Comparison of ENCODE assay signal across 13 cellular contexts in genomic region chr4:127967141-127967775, GRCh38. TPM values are rescaled to one million over a fixed set of nuclear protein-coding genes. Genes with fewer than 3 reads are reported as not detected.
A peak's percentile ranks its signal among the peaks of the same experiment; 100 is the strongest.
DNase-seq lines count a peak whose midpoint lies in the region; ATAC-seq and TF ChIP-seq lines count a peak whose summit lies in the region.
"Had no signal": no experiment of that assay in that cellular context is flagged by ENCODE, and none has a peak within 500 bp of the region (broad histone marks: within the 10 kb centered on the region; RNA-seq: fewer than 3 reads in every experiment).

No MANE protein-coding gene starts in this region.

- no peak for DNase-seq in activated CD4-positive, alpha-beta T cell treated with anti-CD3 and anti-CD28 coated beads, Interleukin-2, amount 10 ng/mL, durations not matched to agents 7 days and 5 days
- no peak for DNase-seq in activated CD4-positive, alpha-beta T cell treated with anti-CD3 and anti-CD28 coated beads, Interleukin-2, amount 50 U/mL, for 48 hours
- DNase-seq in NCI-H2029 treated with DMSO at 0.1 percent for 48 hours (lab: John Stamatoyannopoulos, UW) (peak; percentile 11), body of pancreas (no peak), neural progenitor cell (ENCODE audit: low spot score) (no peak), upper lobe of left lung (no peak), AG08396 (ENCODE audit: low spot score) (no peak), middle frontal gyrus (ENCODE audit: extremely low spot score, low spot score) (no peak)
- DNase-seq: activated gamma-delta T cell treated with Interleukin-2 at 50 U/mL for 16 hours, heart left ventricle, left ventricle myocardium superior, Peyer's patch, retina had no signal

- ATAC-seq in body of pancreas, result no peak
- no peak for ATAC-seq in upper lobe of left lung (ENCODE audit: low FRiP score in 2 of 2)
- ATAC-seq: heart left ventricle, left ventricle myocardium superior had no signal

- H3K36me3 ChIP-seq in body of pancreas (replicated peaks in 1 of 2; ENCODE audit: insufficient read depth in 1 of 2, low read depth in 2 of 2) (no peaks in the 10 kb centered on the region), neural progenitor cell (no peaks in the 10 kb centered on the region), upper lobe of left lung (no peaks in the 10 kb centered on the region)
- H3K36me3 ChIP-seq: Peyer's patch had no signal

- no peaks in the 10 kb centered on the region for H3K27me3 Mint-ChIP-seq in activated CD4-positive, alpha-beta T cell treated with anti-CD3 and anti-CD28 coated beads, Interleukin-2, amount 10 ng/mL, durations not matched to agents 7 days and 5 days
- H3K27me3 Mint-ChIP-seq in neural progenitor cell (ENCODE audit: insufficient read depth, low read depth), result peaks cover 2% of the 10 kb centered on the region

- TF ChIP-seq CTCF in body of pancreas (IDR thresholded peaks at IDR 0.05), result no peak
- no peak for TF ChIP-seq CTCF in neural progenitor cell (IDR thresholded peaks at IDR 0.05)
- TF ChIP-seq CTCF in upper lobe of left lung (IDR thresholded peaks at IDR 0.05), result no peak

- TF ChIP-seq EP300 in upper lobe of left lung (IDR thresholded peaks at IDR 0.05), result no peak

- no peak overlapping the region for H3K27ac Mint-ChIP-seq in activated CD4-positive, alpha-beta T cell treated with anti-CD3 and anti-CD28 coated beads, Interleukin-2, amount 10 ng/mL, durations not matched to agents 7 days and 5 days
- H3K27ac Mint-ChIP-seq in neural progenitor cell, result no peak overlapping the region

- no peak overlapping the region for H3K9ac ChIP-seq in neural progenitor cell

- 78 to 97% methylated on average over 1 of the region's 1 CpG for WGBS in body of pancreas, 2 donors
- WGBS in upper lobe of left lung, 2 donors, result 97 to 100% methylated on average over 1 of the region's 1 CpG

- no peak for TF ChIP-seq POLR2A in body of pancreas (IDR thresholded peaks at IDR 0.05)
- no peak for TF ChIP-seq POLR2A in upper lobe of left lung (IDR thresholded peaks at IDR 0.05)

- H3K4me3 ChIP-seq in body of pancreas (no peak overlapping the region), neural progenitor cell (no peak overlapping the region), upper lobe of left lung (no peak overlapping the region)

- H2AFZ ChIP-seq in neural progenitor cell (replicated peaks), result no peak overlapping the region

- H3K9me3 Mint-ChIP-seq in activated CD4-positive, alpha-beta T cell treated with anti-CD3 and anti-CD28 coated beads, Interleukin-2, amount 10 ng/mL, durations not matched to agents 7 days and 5 days, result no peaks in the 10 kb centered on the region
- no peaks in the 10 kb centered on the region for H3K9me3 Mint-ChIP-seq in neural progenitor cell

- peak overlapping the region; percentile 31 for H3K4me3 Mint-ChIP-seq in activated CD4-positive, alpha-beta T cell treated with anti-CD3 and anti-CD28 coated beads, Interleukin-2, amount 10 ng/mL, durations not matched to agents 7 days and 5 days
- H3K4me3 Mint-ChIP-seq in neural progenitor cell, result peak overlapping the region; percentile 61

- intact Hi-C loops in body of pancreas (cut with DNase I), result no loop called here

- CTCF ChIA-PET in activated CD4-positive, alpha-beta T cell treated with anti-CD3 and anti-CD28 coated beads, Interleukin-2, amount 10 ng/mL, durations not matched to agents 7 days and 5 days (lab: Charles Lee), result interaction anchor here (0.7 kb wide), 1 partner anchor 856 kb away, joined by 3 read pairs; no protein-coding TSS in a partner anchor

- peaks cover 15% of the 10 kb centered on the region for H3F3A ChIP-seq in neural progenitor cell (ENCODE audit: low read depth)

- peaks cover 41% of the 10 kb centered on the region for H3K4me1 Mint-ChIP-seq in activated CD4-positive, alpha-beta T cell treated with anti-CD3 and anti-CD28 coated beads, Interleukin-2, amount 10 ng/mL, durations not matched to agents 7 days and 5 days
- H3K4me1 Mint-ChIP-seq in neural progenitor cell, result peaks cover 21% of the 10 kb centered on the region

- H4K20me1 ChIP-seq in neural progenitor cell (ENCODE audit: low read depth), result no peaks in the 10 kb centered on the region

- H3K4me2 ChIP-seq in neural progenitor cell, result no peak overlapping the region

- no peaks in the 10 kb centered on the region for H3K9me3 ChIP-seq in body of pancreas
- H3K9me3 ChIP-seq in neural progenitor cell (ENCODE audit: low read depth), result no peaks in the 10 kb centered on the region
- H3K9me3 ChIP-seq in upper lobe of left lung, result no peaks in the 10 kb centered on the region
- H3K9me3 ChIP-seq: heart left ventricle, Peyer's patch had no signal

- no peaks in the 10 kb centered on the region for H3K27me3 ChIP-seq in body of pancreas
- no peaks in the 10 kb centered on the region for H3K27me3 ChIP-seq in neural progenitor cell
- H3K27me3 ChIP-seq in upper lobe of left lung, result no peaks in the 10 kb centered on the region
- H3K27me3 ChIP-seq: heart left ventricle, Peyer's patch had no signal

- peaks cover 17% of the 10 kb centered on the region for H3K36me3 Mint-ChIP-seq in activated CD4-positive, alpha-beta T cell treated with anti-CD3 and anti-CD28 coated beads, Interleukin-2, amount 10 ng/mL, durations not matched to agents 7 days and 5 days (ENCODE audit: low read depth)
- H3K36me3 Mint-ChIP-seq in neural progenitor cell, result peaks cover 10% of the 10 kb centered on the region

- peaks cover 80% of the 10 kb centered on the region for H3K79me2 ChIP-seq in neural progenitor cell (ENCODE audit: low read depth)

- POLR2A ChIA-PET in activated CD4-positive, alpha-beta T cell treated with anti-CD3 and anti-CD28 coated beads, Interleukin-2, amount 10 ng/mL, durations not matched to agents 7 days and 5 days (lab: Charles Lee), result no interaction called here

- peaks cover 42% of the 10 kb centered on the region for H3K4me1 ChIP-seq in body of pancreas
- no peaks in the 10 kb centered on the region for H3K4me1 ChIP-seq in neural progenitor cell
- peaks cover 0 to 20% (median 12%) of the 10 kb centered on the region in 4 donors for H3K4me1 ChIP-seq in upper lobe of left lung

- H3K27ac ChIP-seq in body of pancreas (peak overlapping the region in 3 of 4 donors; percentile 95 to 99 (median 98)), neural progenitor cell (no peak overlapping the region), upper lobe of left lung (no peak overlapping the region)
- H3K27ac ChIP-seq: Peyer's patch had no signal

RNA-seq across cellular contexts. Expression of gene ABHD18, which starts 2.1 kb away (rescaled TPM):
- 10 to 100 TPM; 22.8 to 26.7 TPM for total RNA-seq in activated CD4-positive, alpha-beta T cell treated with anti-CD3 and anti-CD28 coated beads, Interleukin-2, amount 10 ng/mL, durations not matched to agents 7 days and 5 days
- total RNA-seq in body of pancreas (10 to 100 TPM; 10.1 to 10.5 TPM), neural progenitor cell (ENCODE audit: low replicate concordance) (11.2 and 14.7 TPM in 2 replicates), upper lobe of left lung (10 to 100 TPM in 4 of 6 donors, 1 to 10 TPM in 2; 9.3 to 30.4 (median 12.0) TPM)

RNA-seq across cellular contexts. Expression of gene MFSD8, which starts 2.3 kb away (rescaled TPM):
- 10 to 100 TPM; 18.1 to 18.7 TPM for total RNA-seq in activated CD4-positive, alpha-beta T cell treated with anti-CD3 and anti-CD28 coated beads, Interleukin-2, amount 10 ng/mL, durations not matched to agents 7 days and 5 days
- total RNA-seq in body of pancreas (10 to 100 TPM; 12.5 to 27.0 TPM), neural progenitor cell (ENCODE audit: low replicate concordance) (31.7 and 46.7 TPM in 2 replicates), upper lobe of left lung (10 to 100 TPM; 16.1 to 46.1 (median 23.8) TPM)

Comparison
In these comparisons a context has a peak if more than half of its experiments do, and no peak if none do; other contexts are left out.
1. H3K27ac ChIP-seq: peak in body of pancreas (3 of 4); none in neural progenitor cell (single experiment) and upper lobe of left lung (0 of 4).